ENCODE assay signal across 15 cellular contexts in genomic region chr18:76980663-76981387, GRCh38.
DNase-seq lines count a peak whose midpoint lies in the region; ATAC-seq and TF ChIP-seq lines count a peak whose summit lies in the region.
"Had no signal": no experiment of that assay in that cellular context is flagged by ENCODE, and none has a peak within 500 bp of the region (broad histone marks: within the 10 kb centered on the region; RNA-seq: fewer than 3 reads in every experiment).

No MANE protein-coding gene starts in this region.

- no peak overlapping the region for H3K14ac ChIP-seq in H9 (ENCODE audit: insufficient read depth, low read length)

- no peaks in the 10 kb centered on the region for H3K79me1 ChIP-seq in H9 (ENCODE audit: insufficient read depth, low read depth, low read length, poor library complexity, severe bottlenecking)

- WGBS in prostate gland = 90% methylated on average over 23 of the region's 23 CpGs
- WGBS in SK-N-SH (ENCODE audit: low lambda C conversion rate) = 74% methylated on average over 21 of the region's 23 CpGs
- no CpG with 5 or more reads among the region's 23 CpGs for WGBS in H9 (ENCODE audit: extremely low coverage, insufficient read length, low lambda C conversion rate)

- H4K20me1 ChIP-seq in SK-N-SH (ENCODE audit: insufficient read depth) = no peaks in the 10 kb centered on the region
- H4K20me1 ChIP-seq in H9 (ENCODE audit: control insufficient read depth, insufficient read depth, insufficient read length) = no peaks in the 10 kb centered on the region

- no peak overlapping the region for H3K27ac ChIP-seq in prostate gland
- H3K27ac ChIP-seq in SK-N-SH (ENCODE audit: low read depth in 2 of 2, low read length in 1 of 2) = no peak overlapping the region
- no peak overlapping the region for H3K27ac ChIP-seq in H9 (ENCODE audit: insufficient read length, low read depth, low read length)
- H3K27ac ChIP-seq: gastrocnemius medialis, PC-9 had no signal

- H3K27me3 ChIP-seq in prostate gland (replicated peaks; ENCODE audit: insufficient read depth) (no peaks in the 10 kb centered on the region), SK-N-SH (ENCODE audit: insufficient read depth) (no peaks in the 10 kb centered on the region), H9 (ENCODE audit: insufficient read depth, low read length) (no peaks in the 10 kb centered on the region)
- H3K27me3 ChIP-seq: gastrocnemius medialis had no signal

- H3K9ac ChIP-seq in SK-N-SH (no peak overlapping the region), H9 (ENCODE audit: extremely low read depth, insufficient read length, low read length) (no peak overlapping the region)

- H3K23me2 ChIP-seq in H9 (ENCODE audit: insufficient read length, low read depth, low read length, poor library complexity, severe bottlenecking) = no peaks in the 10 kb centered on the region

- no peaks in the 10 kb centered on the region for H3F3A ChIP-seq in SK-N-SH (replicated peaks; ENCODE audit: insufficient read depth)

- H4K5ac ChIP-seq in H9 (ENCODE audit: insufficient read length, low read depth, low read length) = no peak overlapping the region

- H3K9me3 Mint-ChIP-seq in H9 = no peaks in the 10 kb centered on the region
- H3K9me3 Mint-ChIP-seq: activated CD8-positive, alpha-beta T cell treated with anti-CD3 and anti-CD28 coated beads for 36 hours; CD4-positive, alpha-beta T cell had no signal

- H2BK15ac ChIP-seq in H9 (ENCODE audit: low read depth, low read length) = no peak overlapping the region

- no peaks in the 10 kb centered on the region for H3K9me2 ChIP-seq in SK-N-SH

- TF ChIP-seq CTCF in prostate gland (IDR thresholded peaks at IDR 0.05) (no peak), SK-N-SH (IDR thresholded peaks at IDR 0.05) (no peak), H9 (conservative IDR thresholded peaks at IDR 0.05) (no peak)

- no peaks in the 10 kb centered on the region for H3K4me1 ChIP-seq in prostate gland (replicated peaks)
- H3K4me1 ChIP-seq in SK-N-SH (ENCODE audit: control insufficient read depth in 1 of 2, insufficient read depth in 2 of 2, low read depth in 1 of 2, low read length in 1 of 2) = peaks cover 0 to 20% of the 10 kb centered on the region in 2 experiments; a peak in 1 of 4 replicates
- H3K4me1 ChIP-seq in H9 (ENCODE audit: insufficient read depth, low read length) = peaks cover 7% of the 10 kb centered on the region

- intact Hi-C loops in prostate gland (cut with DNase I) = loop anchor here (5.0 kb wide), 1 partner anchor 54 kb away; no protein-coding TSS in a partner anchor

- H4K8ac ChIP-seq in H9 (replicated peaks; ENCODE audit: insufficient read length, low read depth, low read length) = no peak overlapping the region

- peaks cover 0 to 6% (median 1%) of the 10 kb centered on the region in 3 experiments; a peak in 3 of 7 replicates for H3K36me3 Mint-ChIP-seq in H9 (ENCODE audit: insufficient read depth in 1 of 3, low read depth in 3 of 3)
- H3K36me3 Mint-ChIP-seq: brain had no signal

- H2BK5ac ChIP-seq in H9 (ENCODE audit: insufficient read length, low read length) = no peak overlapping the region

- H3K4me3 Mint-ChIP-seq in H9 = no peak overlapping the region
- H3K4me3 Mint-ChIP-seq: activated CD8-positive, alpha-beta T cell treated with anti-CD3 and anti-CD28 coated beads for 36 hours; brain; CD4-positive, alpha-beta T cell had no signal

- peaks cover 41 to 42% of the 10 kb centered on the region in 2 experiments for H3K4me1 Mint-ChIP-seq in H9

- TF ChIP-seq EP300 in SK-N-SH (IDR thresholded peaks at IDR 0.05; ENCODE audit: borderline replicate concordance in 1 of 2, low read depth in 1 of 2, low read length in 1 of 2) = no peak

- no peaks in the 10 kb centered on the region; the same call in 1 of the 2 replicates for H3K27me3 Mint-ChIP-seq in H9 (ENCODE audit: low read depth)
- H3K27me3 Mint-ChIP-seq: activated CD8-positive, alpha-beta T cell treated with anti-CD3 and anti-CD28 coated beads for 36 hours; brain; CD4-positive, alpha-beta T cell had no signal

- no peaks in the 10 kb centered on the region for H3K79me2 ChIP-seq in SK-N-SH (ENCODE audit: insufficient read depth)
- no peaks in the 10 kb centered on the region for H3K79me2 ChIP-seq in H9 (ENCODE audit: insufficient read depth, low read length)

- POLR2A ChIA-PET in SK-N-SH (lab: Yijun Ruan, JAX) = no interaction called here

- no peak overlapping the region for H4K91ac ChIP-seq in H9 (ENCODE audit: insufficient read length, low read depth, low read length)

- H3K4me3 ChIP-seq in prostate gland = no peak overlapping the region
- H3K4me3 ChIP-seq in SK-N-SH (ENCODE audit: low read depth in 2 of 2, low read length in 1 of 2) = no peak overlapping the region
- H3K4me3 ChIP-seq: gastrocnemius medialis, PC-9 had no signal

- TF ChIP-seq POLR2A in prostate gland (IDR thresholded peaks at IDR 0.05) = no peak

- CTCF ChIA-PET in SK-N-SH (lab: Yijun Ruan, JAX) = interaction anchor here (0.6 to 8.2 kb wide), 5 partner anchors 12 to 670 kb away, joined by 3 to 191 read pairs (median 4); no protein-coding TSS in a partner anchor

- H2AFZ ChIP-seq in SK-N-SH (ENCODE audit: low read depth) (no peak overlapping the region), H9 (ENCODE audit: low read length) (no peak overlapping the region)
- H2AFZ ChIP-seq: PC-9 had no signal

- no peak overlapping the region for H3K56ac ChIP-seq in H9 (ENCODE audit: insufficient read length, low read depth, low read length)

- DNase-seq in kidney tubule cell (ENCODE audit: low spot score) (peak; percentile 30), prostate gland (ENCODE audit: low spot score) (no peak), SK-N-SH (no peak), H9 (no peak)
- DNase-seq: activated CD8-positive, alpha-beta T cell treated with anti-CD3 and anti-CD28 coated beads for 36 hours; CD4-positive, alpha-beta T cell; gastrocnemius medialis; midbrain; PC-9; substantia nigra had no signal

- no peak for TF ChIP-seq RAD21 in SK-N-SH (IDR thresholded peaks at IDR 0.05; ENCODE audit: low read length)

- H2BK20ac ChIP-seq in H9 (ENCODE audit: low read depth, low read length, poor library complexity, severe bottlenecking) = no peak overlapping the region

- H2BK12ac ChIP-seq in H9 (ENCODE audit: insufficient read length, low read depth, low read length) = no peak overlapping the region

- no peak overlapping the region for H3K18ac ChIP-seq in H9 (ENCODE audit: insufficient read length, low read depth, low read length)

- no peak overlapping the region for H2AK5ac ChIP-seq in H9 (ENCODE audit: insufficient read length, low read length)

- peak; percentile 25 for ATAC-seq in GM18520 (IDR thresholded peaks at IDR 0.05; ENCODE audit: unreplicated experiment)
- peak; percentile 22 for ATAC-seq in GM21723 (IDR thresholded peaks at IDR 0.05; ENCODE audit: unreplicated experiment)
- peak; percentile 31 for ATAC-seq in HG03439 (IDR thresholded peaks at IDR 0.05; ENCODE audit: unreplicated experiment)
- no peak for ATAC-seq in activated CD4-positive, CD25-positive, alpha-beta regulatory T cell treated with anti-CD3 and anti-CD28 coated beads, Interleukin-2, amount 50 U/mL, for 24 hours
- ATAC-seq: activated CD8-positive, alpha-beta T cell treated with anti-CD3 and anti-CD28 coated beads for 36 hours; gastrocnemius medialis had no signal

- H3K4ac ChIP-seq in H9 (ENCODE audit: low read depth, low read length) = no peak overlapping the region

- peak overlapping the region in 1 of 3 experiments; percentile 66; a peak in 1 of 7 replicates for H3K27ac Mint-ChIP-seq in H9
- H3K27ac Mint-ChIP-seq: activated CD8-positive, alpha-beta T cell treated with anti-CD3 and anti-CD28 coated beads for 36 hours; CD4-positive, alpha-beta T cell had no signal

- no peak overlapping the region for H3T11ph ChIP-seq in H9 (ENCODE audit: low read length)

- no peak overlapping the region for H2BK120ac ChIP-seq in H9 (ENCODE audit: low read depth, low read length, poor library complexity, severe bottlenecking)

- H3K36me3 ChIP-seq in prostate gland (no peaks in the 10 kb centered on the region), SK-N-SH (replicated peaks in 1 of 2; ENCODE audit: control insufficient read depth in 1 of 2, insufficient read depth in 2 of 2, low read length in 1 of 2) (no peaks in the 10 kb centered on the region)
- H3K36me3 ChIP-seq: gastrocnemius medialis had no signal

- no peak overlapping the region for H3K4me2 ChIP-seq in SK-N-SH
- H3K4me2 ChIP-seq in H9 (ENCODE audit: insufficient read depth, insufficient read length, low read length) = no peak overlapping the region
- H3K4me2 ChIP-seq: PC-9 had no signal

- no peaks in the 10 kb centered on the region for H3K9me3 ChIP-seq in prostate gland
- H3K9me3 ChIP-seq in SK-N-SH = no peaks in the 10 kb centered on the region
- H3K9me3 ChIP-seq in H9 (ENCODE audit: control insufficient read depth, low read depth, low read length) = no peaks in the 10 kb centered on the region
- H3K9me3 ChIP-seq: gastrocnemius medialis had no signal

- no peak overlapping the region for H3K23ac ChIP-seq in H9 (ENCODE audit: insufficient read length, low read depth, low read length)

TF ChIP-seq in SK-N-SH, 30 proteins besides CTCF, POLR2A, EP300 and RAD21:
- TF ChIP-seq TEAD4 (IDR thresholded peaks at IDR 0.05; ENCODE audit: borderline replicate concordance, insufficient read depth) = no peak
- TF ChIP-seq ELF1 (IDR thresholded peaks at IDR 0.05) = no peak
- TF ChIP-seq JUND (IDR thresholded peaks at IDR 0.05) = no peak
- TF ChIP-seq, protein P1, sequence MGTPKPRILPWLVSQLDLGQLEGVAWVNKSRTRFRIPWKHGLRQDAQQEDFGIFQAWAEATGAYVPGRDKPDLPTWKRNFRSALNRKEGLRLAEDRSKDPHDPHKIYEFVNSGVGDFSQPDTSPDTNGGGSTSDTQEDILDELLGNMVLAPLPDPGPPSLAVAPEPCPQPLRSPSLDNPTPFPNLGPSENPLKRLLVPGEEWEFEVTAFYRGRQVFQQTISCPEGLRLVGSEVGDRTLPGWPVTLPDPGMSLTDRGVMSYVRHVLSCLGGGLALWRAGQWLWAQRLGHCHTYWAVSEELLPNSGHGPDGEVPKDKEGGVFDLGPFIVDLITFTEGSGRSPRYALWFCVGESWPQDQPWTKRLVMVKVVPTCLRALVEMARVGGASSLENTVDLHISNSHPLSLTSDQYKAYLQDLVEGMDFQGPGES (IDR thresholded peaks at IDR 0.05; ENCODE audit: low read depth, low read length) = no peak
- no peak for TF ChIP-seq RCOR1 (IDR thresholded peaks at IDR 0.05; ENCODE audit: low read length)
- no peak for TF ChIP-seq FOXM1 (IDR thresholded peaks at IDR 0.05; ENCODE audit: low read depth)
- no peak for TF ChIP-seq GATA2 (CRISPR knock-in tag; IDR thresholded peaks at IDR 0.05)
- TF ChIP-seq RXRA (IDR thresholded peaks at IDR 0.05; ENCODE audit: borderline replicate concordance, low read depth) = no peak

Comparison
In these comparisons a context has a peak if more than half of its experiments do, and no peak if none do; other contexts are left out.
1. ATAC-seq: peak in GM18520 (single experiment), GM21723 (single experiment) and HG03439 (single experiment); none in activated CD4-positive, CD25-positive, alpha-beta regulatory T cell treated with anti-CD3 and anti-CD28 coated beads, Interleukin-2, amount 50 U/mL, for 24 hours (0 of 2).